ENCODE assay signal across 37 cellular contexts in genomic region chr9:128929560-128929959, GRCh38. TPM values are rescaled to one million over a fixed set of nuclear protein-coding genes. Genes with fewer than 3 reads are reported as not detected.
"Had no signal": no experiment of that assay in that cellular context is flagged by ENCODE, and none has a peak within 500 bp of the region (broad histone marks: within the 10 kb centered on the region; RNA-seq: fewer than 3 reads in every experiment).

No MANE protein-coding gene starts in this region.

- H3K36me3 ChIP-seq: MG63 had no signal

- H3K27me3 ChIP-seq: MG63 had no signal

- DNase-seq: Kasumi-1, MG63, MM.1S, MV-4-11, NCI-H1048, NCI-H1092, NCI-H1092 treated with DMSO at 0.1 percent for 48 hours, NCI-H1105, NCI-H1105 treated with DMSO at 0.1 percent for 48 hours, NCI-H1417, NCI-H1417 treated with DMSO at 0.1 percent for 48 hours, NCI-H1436, NCI-H1436 treated with DMSO at 0.1 percent for 48 hours, NCI-H146, NCI-H1694, NCI-H1694 treated with DMSO at 0.1 percent for 48 hours, NCI-H187, NCI-H187 treated with DMSO at 0.1 percent for 48 hours, NCI-H1930, NCI-H2029, NCI-H2029 treated with DMSO at 0.1 percent for 48 hours, NCI-H2081, NCI-H2081 treated with DMSO at 0.1 percent for 48 hours, NCI-H2107, NCI-H2171, NCI-H2171 treated with DMSO at 0.1 percent for 48 hours, NCI-H2227 treated with DMSO at 0.1 percent for 48 hours, NCI-H226, NCI-H345, NCI-H446, NCI-H446 treated with DMSO at 0.1 percent for 48 hours, NCI-H510A, NCI-H510A treated with DMSO at 0.1 percent for 48 hours, NCI-H524, NCI-H524 treated with DMSO at 0.1 percent for 48 hours had no signal

- H3K4me3 ChIP-seq: MG63 had no signal

- H3K9me3 ChIP-seq: MG63 had no signal

RNA-seq across cellular contexts. Expression of gene PHYHD1, which starts 8.8 kb away (rescaled TPM):
- total RNA-seq: M059J, NCI-H460 had no signal
